In the genomic region with DNA sequence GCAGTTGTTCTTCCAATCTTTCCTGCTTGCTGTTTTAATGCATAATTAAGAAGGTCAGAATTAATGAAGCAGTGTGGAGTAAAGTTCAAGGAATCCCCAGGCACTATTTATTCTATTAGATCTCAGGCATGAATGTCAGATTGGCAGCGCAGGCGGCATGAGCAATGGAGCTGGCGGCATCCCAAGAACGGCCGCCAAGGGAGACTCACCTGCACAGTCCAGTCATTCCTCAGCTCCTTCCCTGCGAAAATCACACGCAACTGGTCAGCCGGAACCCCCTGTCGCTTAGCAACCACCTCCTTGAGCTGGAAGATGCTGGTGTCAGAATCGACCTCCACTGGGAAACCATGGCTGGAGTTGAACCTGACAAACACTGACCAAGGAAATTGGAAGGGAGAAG, we compare ENCODE assay signal across 22 cellular contexts.
DNase-seq lines count a peak whose midpoint lies in the region; ATAC-seq and TF ChIP-seq lines count a peak whose summit lies in the region.
"Had no signal": no experiment of that assay in that cellular context is flagged by ENCODE, and none has a peak within 500 bp of the region (broad histone marks: within the 10 kb centered on the region; RNA-seq: fewer than 3 reads in every experiment).

No MANE protein-coding gene starts in this region.

- peaks cover 0 to 15% (median 10%) of the 10 kb centered on the region in 4 donors for H3K9me3 ChIP-seq in stomach
- H3K9me3 ChIP-seq: testis had no signal

- intact Hi-C loops in stomach (cut with DNase I; ENCODE audit: low total_unique reads), result no loop called here

- no peaks in the 10 kb centered on the region for H3K27me3 Mint-ChIP-seq in activated T-cell treated with anti-CD3 and anti-CD28 coated beads, Interleukin-2, amount 50 U/mL, for 24 hours
- H3K27me3 Mint-ChIP-seq: activated CD8-positive, alpha-beta T cell treated with anti-CD3 and anti-CD28 coated beads for 36 hours; memory B cell; naive B cell; T-helper 17 cell had no signal

- WGBS in stomach, 5 donors, result 58 to 84% (median 67%) methylated on average over 10 of the region's 10 CpGs

- no peak for TF ChIP-seq EP300 in stomach (IDR thresholded peaks at IDR 0.05)

- H3K27ac ChIP-seq in stomach, result no peak overlapping the region
- H3K27ac ChIP-seq: BLaER1, brain microvascular endothelial cell, testis, WERI-Rb-1 had no signal

- peaks cover 22% of the 10 kb centered on the region for H3K36me3 Mint-ChIP-seq in activated T-cell treated with anti-CD3 and anti-CD28 coated beads, Interleukin-2, amount 50 U/mL, for 24 hours (ENCODE audit: low read depth)

- no peak overlapping the region for H3K27ac Mint-ChIP-seq in activated T-cell treated with anti-CD3 and anti-CD28 coated beads, Interleukin-2, amount 50 U/mL, for 24 hours
- H3K27ac Mint-ChIP-seq: activated CD8-positive, alpha-beta T cell treated with anti-CD3 and anti-CD28 coated beads for 36 hours; activated naive CD4-positive, alpha-beta T cell treated with anti-CD3 and anti-CD28 coated beads, Interleukin-2, amount 50 U/mL, for 72 hours; memory B cell; T-helper 17 cell had no signal

- no peak for TF ChIP-seq POLR2A in stomach (IDR thresholded peaks at IDR 0.05)

- no peak overlapping the region for H3K4me3 ChIP-seq in stomach
- H3K4me3 ChIP-seq: BLaER1, testis had no signal

- no peaks in the 10 kb centered on the region for H3K4me1 ChIP-seq in stomach
- H3K4me1 ChIP-seq: BLaER1, testis had no signal

- ATAC-seq in HG02852 (IDR thresholded peaks at IDR 0.05; ENCODE audit: unreplicated experiment), result no peak
- ATAC-seq: activated CD8-positive, alpha-beta T cell treated with anti-CD3 and anti-CD28 coated beads for 36 hours; activated naive CD4-positive, alpha-beta T cell treated with anti-CD3 and anti-CD28 coated beads, Interleukin-2, amount 50 U/mL, for 72 hours; T-helper 17 cell had no signal

- H3K4me3 Mint-ChIP-seq in activated T-cell treated with anti-CD3 and anti-CD28 coated beads, Interleukin-2, amount 50 U/mL, for 24 hours, result no peak overlapping the region
- H3K4me3 Mint-ChIP-seq: activated CD8-positive, alpha-beta T cell treated with anti-CD3 and anti-CD28 coated beads for 36 hours; memory B cell; naive B cell; T-helper 17 cell had no signal

- H3K4me1 Mint-ChIP-seq in activated T-cell treated with anti-CD3 and anti-CD28 coated beads, Interleukin-2, amount 50 U/mL, for 24 hours (ENCODE audit: low read depth), result no peaks in the 10 kb centered on the region
- H3K4me1 Mint-ChIP-seq: memory B cell, naive B cell, T-helper 17 cell had no signal

- TF ChIP-seq CTCF in stomach (IDR thresholded peaks at IDR 0.05), result no peak
- TF ChIP-seq CTCF in GM10266 (IDR thresholded peaks at IDR 0.05; ENCODE audit: control insufficient read depth, insufficient read depth, low read depth, missing control alignments), result no peak

- peak; percentile 52 for DNase-seq in NCI-H146 (lab: John Stamatoyannopoulos, UW)
- DNase-seq in NCI-H146 treated with DMSO at 0.1 percent for 48 hours (lab: John Stamatoyannopoulos, UW; ENCODE audit: unreplicated experiment), result no peak
- peak; percentile 78 for DNase-seq in astrocyte of the hippocampus (ENCODE audit: low read depth, low spot score)
- peak; percentile 83 for DNase-seq in kidney glomerular epithelial cell (lab: John Stamatoyannopoulos, UW)
- DNase-seq in stomach, result peak; percentile 62
- DNase-seq in GM10266 (ENCODE audit: extremely low spot score), result no peak
- DNase-seq in activated T-cell treated with anti-CD3 and anti-CD28 coated beads, Interleukin-2, amount 50 U/mL, for 24 hours, result no peak
- DNase-seq: 8988T; activated CD8-positive, alpha-beta T cell treated with anti-CD3 and anti-CD28 coated beads for 36 hours; activated T-cell treated with anti-CD3 and anti-CD28 coated beads, Interleukin-2, amount 50 U/mL, for 48 hours; brain microvascular endothelial cell; GDM1; naive B cell; NCI-H1436 treated with DMSO at 0.1 percent for 48 hours; NCI-H510A; T-helper 17 cell had no signal

- peaks cover 0 to 9% (median 0%) of the 10 kb centered on the region in 4 donors for H3K36me3 ChIP-seq in stomach
- H3K36me3 ChIP-seq: BLaER1, brain microvascular endothelial cell, WERI-Rb-1 had no signal

- no peaks in the 10 kb centered on the region for H3K27me3 ChIP-seq in stomach
- H3K27me3 ChIP-seq: BLaER1, brain microvascular endothelial cell, testis had no signal

- peaks cover 24% of the 10 kb centered on the region for H3K9me3 Mint-ChIP-seq in activated T-cell treated with anti-CD3 and anti-CD28 coated beads, Interleukin-2, amount 50 U/mL, for 24 hours

Comparison
In these comparisons a context has a peak if more than half of its experiments do, and no peak if none do; other contexts are left out.
1. DNase-seq: peak in NCI-H146 (single experiment), astrocyte of the hippocampus (single experiment), kidney glomerular epithelial cell (single experiment) and stomach (single experiment); none in NCI-H146 treated with DMSO at 0.1 percent for 48 hours (single experiment), GM10266 (single experiment) and activated T-cell treated with anti-CD3 and anti-CD28 coated beads, Interleukin-2, amount 50 U/mL, for 24 hours (single experiment).